In genomic region chr3:9854291-9854940, GRCh38 we compare ENCODE assay signal across 9 cellular contexts. TPM values are rescaled to one million over a fixed set of nuclear protein-coding genes. Genes with fewer than 3 reads are reported as not detected.
"Had no signal": no experiment of that assay in that cellular context is flagged by ENCODE, and none has a peak within 500 bp of the region (broad histone marks: within the 10 kb centered on the region; RNA-seq: fewer than 3 reads in every experiment).

No MANE protein-coding gene starts in this region.

RNA-seq across cellular contexts. Expression of gene CIDEC, which starts 25.6 kb away (rescaled TPM):
- total RNA-seq: activated CD4-positive, alpha-beta memory T cell treated with anti-CD3 and anti-CD28 coated beads for 36 hours; astrocyte; dermis blood vessel endothelial cell; kidney; lung microvascular endothelial cell; mesothelial cell of epicardium; pulmonary artery endothelial cell; urinary bladder had no signal

RNA-seq across cellular contexts. Expression of gene IL17RE, which starts 48.2 kb away (rescaled TPM):
- total RNA-seq: skeletal muscle tissue had no signal
